In the genomic region with DNA sequence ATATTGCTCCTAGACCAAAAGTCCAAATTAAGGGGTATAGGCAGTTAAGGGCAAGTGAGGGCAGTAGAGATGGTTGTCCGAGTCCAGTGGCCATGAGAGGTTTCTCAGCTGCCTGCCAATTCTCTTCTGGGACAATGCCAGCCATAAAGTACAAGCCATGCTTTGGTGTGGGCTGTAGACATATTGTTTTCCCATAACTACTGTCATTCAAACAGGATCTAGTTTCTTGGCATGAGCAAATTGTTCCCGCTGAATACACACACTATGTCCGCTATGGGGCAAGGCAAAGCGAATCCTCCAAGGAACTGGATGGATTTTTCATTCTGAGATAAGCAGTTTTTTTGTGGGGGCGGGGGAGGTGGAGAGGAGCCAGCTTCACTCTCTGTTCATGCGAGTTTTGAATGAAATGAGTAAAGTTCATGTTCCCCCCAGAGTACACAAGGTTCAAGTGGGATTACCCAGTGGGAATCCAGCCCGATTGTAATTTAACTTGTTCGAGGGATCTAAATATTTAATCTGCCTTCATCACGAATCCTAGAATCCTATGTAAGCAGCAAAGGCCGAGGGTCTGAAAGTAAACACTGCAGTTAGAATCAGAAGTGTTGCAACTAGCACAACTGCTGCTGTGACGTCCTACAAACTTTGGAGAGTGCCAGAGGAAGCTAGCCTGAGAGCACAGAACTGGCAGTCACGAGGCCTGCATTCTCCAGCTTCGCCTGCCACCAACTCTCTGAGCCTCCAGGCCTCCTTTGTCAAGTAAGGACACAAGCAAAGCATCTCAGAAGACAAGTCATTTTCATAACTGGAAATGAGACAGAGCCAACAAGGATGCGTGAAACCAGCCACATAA, we compare ENCODE assay signal across 10 cellular contexts.
DNase-seq lines count a peak whose midpoint lies in the region; ATAC-seq and TF ChIP-seq lines count a peak whose summit lies in the region.
"Had no signal": no experiment of that assay in that cellular context is flagged by ENCODE, and none has a peak within 500 bp of the region (broad histone marks: within the 10 kb centered on the region; RNA-seq: fewer than 3 reads in every experiment).

No MANE protein-coding gene starts in this region.

- no peaks in the 10 kb centered on the region for H3K36me3 Mint-ChIP-seq in effector memory CD8-positive, alpha-beta T cell (ENCODE audit: insufficient read depth)
- no peaks in the 10 kb centered on the region for H3K36me3 Mint-ChIP-seq in H9 (ENCODE audit: insufficient read depth in 1 of 3, low read depth in 3 of 3)

- H2BK120ac ChIP-seq in H9 (ENCODE audit: low read depth, low read length, poor library complexity, severe bottlenecking): no peak overlapping the region

- no peaks in the 10 kb centered on the region for H3K23me2 ChIP-seq in H9 (ENCODE audit: insufficient read length, low read depth, low read length, poor library complexity, severe bottlenecking)

- 56 to 64% (median 61%) methylated on average over 10 to 14 of the region's 14 CpGs for WGBS in adrenal gland, 4 donors
- WGBS in hepatocyte (ENCODE audit: low lambda C conversion rate, missing lambda C conversion rate): 53% methylated on average over 14 of the region's 14 CpGs
- WGBS in sigmoid colon, 2 donors: 76 to 86% methylated on average over 14 of the region's 14 CpGs
- no CpG with 5 or more reads among the region's 14 CpGs for WGBS in H9 (ENCODE audit: extremely low coverage, insufficient read length, low lambda C conversion rate)

- TF ChIP-seq POLR2A in adrenal gland (IDR thresholded peaks at IDR 0.05) (no peak), sigmoid colon (IDR thresholded peaks at IDR 0.05) (no peak)

- no peak overlapping the region for H3K56ac ChIP-seq in H9 (ENCODE audit: insufficient read length, low read depth, low read length)

- DNase-seq in adrenal gland (peak; percentile 64 to 86 (median 74)), hepatocyte (ENCODE audit: low spot score) (peak; percentile 74), sigmoid colon (peak; percentile 97), NCI-H2171 (lab: John Stamatoyannopoulos, UW) (no peak), H9 (no peak)
- DNase-seq in effector memory CD8-positive, alpha-beta T cell: no peak
- DNase-seq: T-cell had no signal

- H3K4me3 ChIP-seq in HUES48 (ENCODE audit: low read depth, low read length) (no peak overlapping the region), adrenal gland (no peak overlapping the region), hepatocyte (no peak overlapping the region), sigmoid colon (no peak overlapping the region)

- H3T11ph ChIP-seq in H9 (ENCODE audit: low read length): no peak overlapping the region

- H4K91ac ChIP-seq in H9 (ENCODE audit: insufficient read length, low read depth, low read length): no peak overlapping the region

- no peak overlapping the region for H3K4ac ChIP-seq in H9 (ENCODE audit: low read depth, low read length)

- peak; percentile 71 to 95 (median 88) for TF ChIP-seq EP300 in sigmoid colon (IDR thresholded peaks at IDR 0.05)

- no peak overlapping the region for H2BK5ac ChIP-seq in H9 (ENCODE audit: insufficient read length, low read length)

- H3K14ac ChIP-seq in H9 (ENCODE audit: insufficient read depth, low read length): no peak overlapping the region

- no peaks in the 10 kb centered on the region for H3K4me1 Mint-ChIP-seq in effector memory CD8-positive, alpha-beta T cell (ENCODE audit: low read depth in 2 of 2)
- H3K4me1 Mint-ChIP-seq in H9: peaks cover 8 to 15% of the 10 kb centered on the region in 2 experiments
- H3K4me1 Mint-ChIP-seq: T-cell had no signal

- H3K27ac ChIP-seq in HUES48 (ENCODE audit: low read depth, low read length) (peak overlapping the region; percentile 14), adrenal gland (peak overlapping the region; percentile 34 to 88 (median 79)), hepatocyte (peak overlapping the region; percentile 92), sigmoid colon (peak overlapping the region; percentile 85 to 91 (median 90)), H9 (ENCODE audit: insufficient read length, low read depth, low read length) (no peak overlapping the region)

- H4K5ac ChIP-seq in H9 (ENCODE audit: insufficient read length, low read depth, low read length): no peak overlapping the region

- no peak overlapping the region for H2BK20ac ChIP-seq in H9 (ENCODE audit: low read depth, low read length, poor library complexity, severe bottlenecking)

- H2BK12ac ChIP-seq in H9 (ENCODE audit: insufficient read length, low read depth, low read length): no peak overlapping the region

- H3K9me3 ChIP-seq in HUES48 (ENCODE audit: control insufficient read depth, insufficient read depth, low read length) (no peaks in the 10 kb centered on the region), adrenal gland (replicated peaks in 1 of 3) (no peaks in the 10 kb centered on the region), hepatocyte (ENCODE audit: low read depth) (no peaks in the 10 kb centered on the region), sigmoid colon (no peaks in the 10 kb centered on the region), H9 (ENCODE audit: control insufficient read depth, low read depth, low read length) (no peaks in the 10 kb centered on the region)

- H4K20me1 ChIP-seq in hepatocyte (ENCODE audit: insufficient read depth, poor library complexity, severe bottlenecking) (no peaks in the 10 kb centered on the region), H9 (ENCODE audit: control insufficient read depth, insufficient read depth, insufficient read length) (no peaks in the 10 kb centered on the region)

- H2AFZ ChIP-seq in hepatocyte (no peak overlapping the region), H9 (ENCODE audit: low read length) (no peak overlapping the region)

- intact Hi-C loops in adrenal gland (cut with DNase I): no loop called here
- intact Hi-C loops in sigmoid colon (cut with DNase I): loop anchor here (1.0 to 10.0 kb wide), 4 partner anchors 30 to 243 kb away; a partner anchor contains a TSS

- H3K4me2 ChIP-seq in hepatocyte (peak overlapping the region; percentile 23), H9 (ENCODE audit: insufficient read depth, insufficient read length, low read length) (no peak overlapping the region)

- no peak overlapping the region for H3K9ac ChIP-seq in HUES48 (ENCODE audit: low read depth, low read length)
- no peak overlapping the region for H3K9ac ChIP-seq in H9 (ENCODE audit: extremely low read depth, insufficient read length, low read length)

- H3K9me3 Mint-ChIP-seq in effector memory CD8-positive, alpha-beta T cell: no peaks in the 10 kb centered on the region
- no peaks in the 10 kb centered on the region for H3K9me3 Mint-ChIP-seq in H9
- H3K9me3 Mint-ChIP-seq: central memory CD8-positive, alpha-beta T cell; T-cell had no signal

- H4K8ac ChIP-seq in H9 (replicated peaks; ENCODE audit: insufficient read length, low read depth, low read length): no peak overlapping the region

- no peak overlapping the region for H3K27ac Mint-ChIP-seq in effector memory CD8-positive, alpha-beta T cell
- H3K27ac Mint-ChIP-seq in H9: peak overlapping the region in 1 of 3 experiments; percentile 30; a peak in 1 of 7 replicates
- H3K27ac Mint-ChIP-seq: T-cell had no signal

- no peaks in the 10 kb centered on the region for H3K79me2 ChIP-seq in hepatocyte
- H3K79me2 ChIP-seq in H9 (ENCODE audit: insufficient read depth, low read length): no peaks in the 10 kb centered on the region

- H3K79me1 ChIP-seq in H9 (ENCODE audit: insufficient read depth, low read depth, low read length, poor library complexity, severe bottlenecking): no peaks in the 10 kb centered on the region

- H3K9me2 ChIP-seq in hepatocyte (replicated peaks; ENCODE audit: insufficient read depth): no peaks in the 10 kb centered on the region

- no peak overlapping the region for H3K18ac ChIP-seq in H9 (ENCODE audit: insufficient read length, low read depth, low read length)

- no peak overlapping the region for H2AK5ac ChIP-seq in H9 (ENCODE audit: insufficient read length, low read length)

- H3K27me3 ChIP-seq in HUES48 (ENCODE audit: control insufficient read depth, insufficient read depth, low read length): no peaks in the 10 kb centered on the region
- no peaks in the 10 kb centered on the region for H3K27me3 ChIP-seq in adrenal gland
- no peaks in the 10 kb centered on the region for H3K27me3 ChIP-seq in hepatocyte
- no peaks in the 10 kb centered on the region for H3K27me3 ChIP-seq in sigmoid colon
- H3K27me3 ChIP-seq in H9 (ENCODE audit: insufficient read depth, low read length): no peaks in the 10 kb centered on the region

- no peak overlapping the region for H3K23ac ChIP-seq in H9 (ENCODE audit: insufficient read length, low read depth, low read length)

- no peaks in the 10 kb centered on the region for H3K36me3 ChIP-seq in HUES48 (ENCODE audit: control insufficient read depth, insufficient read depth, low read length)
- no peaks in the 10 kb centered on the region for H3K36me3 ChIP-seq in adrenal gland (replicated peaks in 1 of 2)
- no peaks in the 10 kb centered on the region for H3K36me3 ChIP-seq in hepatocyte (replicated peaks; ENCODE audit: insufficient read depth, low read depth)
- no peaks in the 10 kb centered on the region for H3K36me3 ChIP-seq in sigmoid colon

- no peak overlapping the region for H2BK15ac ChIP-seq in H9 (ENCODE audit: low read depth, low read length)

- no peak overlapping the region for H3K4me3 Mint-ChIP-seq in effector memory CD8-positive, alpha-beta T cell
- no peak overlapping the region for H3K4me3 Mint-ChIP-seq in H9
- H3K4me3 Mint-ChIP-seq: central memory CD8-positive, alpha-beta T cell; T-cell had no signal

- H3K27me3 Mint-ChIP-seq in effector memory CD8-positive, alpha-beta T cell: no peaks in the 10 kb centered on the region
- H3K27me3 Mint-ChIP-seq in H9 (ENCODE audit: low read depth): no peaks in the 10 kb centered on the region
- H3K27me3 Mint-ChIP-seq: central memory CD8-positive, alpha-beta T cell; T-cell had no signal

- ATAC-seq in HG02885 (IDR thresholded peaks at IDR 0.05; ENCODE audit: poor library complexity, unreplicated experiment): no peak
- no peak for ATAC-seq in effector memory CD8-positive, alpha-beta T cell (replicated peaks)
- ATAC-seq: T-cell had no signal

- TF ChIP-seq CTCF in adrenal gland (IDR thresholded peaks at IDR 0.05): peak in 2 of 6 experiments; percentile 10 to 22
- TF ChIP-seq CTCF in hepatocyte (IDR thresholded peaks at IDR 0.05; ENCODE audit: poor library complexity): no peak
- no peak for TF ChIP-seq CTCF in sigmoid colon (IDR thresholded peaks at IDR 0.05)
- no peak for TF ChIP-seq CTCF in H9 (conservative IDR thresholded peaks at IDR 0.05)

- H3K4me1 ChIP-seq in HUES48 (ENCODE audit: control insufficient read depth, insufficient read depth, low read length) (peaks cover 6% of the 10 kb centered on the region; the same call in 1 of the 2 replicates), adrenal gland (replicated peaks in 1 of 2) (peaks cover 37 to 53% of the 10 kb centered on the region in 2 donors), hepatocyte (ENCODE audit: insufficient read depth) (peaks cover 21% of the 10 kb centered on the region), sigmoid colon (peaks cover 0 to 78% (median 67%) of the 10 kb centered on the region in 4 donors), H9 (ENCODE audit: insufficient read depth, low read length) (no peaks in the 10 kb centered on the region)

Comparison
In these comparisons a context has a peak if more than half of its experiments do, and no peak if none do; other contexts are left out.
1. DNase-seq: peak in adrenal gland (7 of 7), hepatocyte (single experiment) and sigmoid colon (single experiment); none in NCI-H2171 (single experiment), effector memory CD8-positive, alpha-beta T cell (0 of 3) and H9 (single experiment).